ENCODE assay signal across 1 cellular context in genomic region chr15:55661431-55661830, GRCh38.
TF ChIP-seq lines count a peak whose summit lies in the region.

No MANE protein-coding gene starts in this region.

TF ChIP-seq in HepG2, 621 proteins besides CTCF, POLR2A, EP300 and RAD21 (continued from another document):
- TF ChIP-seq, protein P1, sequence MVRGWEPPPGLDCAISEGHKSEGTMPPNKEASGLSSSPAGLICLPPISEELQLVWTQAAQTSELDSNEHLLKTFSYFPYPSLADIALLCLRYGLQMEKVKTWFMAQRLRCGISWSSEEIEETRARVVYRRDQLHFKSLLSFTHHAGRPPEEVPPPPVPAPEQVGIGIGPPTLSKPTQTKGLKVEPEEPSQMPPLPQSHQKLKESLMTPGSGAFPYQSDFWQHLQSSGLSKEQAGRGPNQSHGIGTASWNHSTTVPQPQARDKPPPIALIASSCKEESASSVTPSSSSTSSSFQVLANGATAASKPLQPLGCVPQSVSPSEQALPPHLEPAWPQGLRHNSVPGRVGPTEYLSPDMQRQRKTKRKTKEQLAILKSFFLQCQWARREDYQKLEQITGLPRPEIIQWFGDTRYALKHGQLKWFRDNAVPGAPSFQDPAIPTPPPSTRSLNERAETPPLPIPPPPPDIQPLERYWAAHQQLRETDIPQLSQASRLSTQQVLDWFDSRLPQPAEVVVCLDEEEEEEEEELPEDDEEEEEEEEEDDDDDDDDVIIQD (CRISPR knock-in tag; IDR thresholded peaks at IDR 0.05; ENCODE audit: low read depth), result peak; percentile 46; the same call in 1 of the 2 replicates
- TF ChIP-seq ZNF496 (CRISPR knock-in tag; IDR thresholded peaks at IDR 0.05; ENCODE audit: insufficient replicate concordance) (no peak), ISL2 (CRISPR knock-in tag; IDR thresholded peaks at IDR 0.05) (no peak), KLF6 (CRISPR knock-in tag; IDR thresholded peaks at IDR 0.05) (no peak), U2AF2 (IDR thresholded peaks at IDR 0.05; ENCODE audit: low read depth, low read length) (no peak), ZNF468 (CRISPR knock-in tag; IDR thresholded peaks at IDR 0.05) (no peak), HNF4A (CRISPR knock-in tag; IDR thresholded peaks at IDR 0.05) (0 out of 2 replicates have a peak, but pooled peaks have one; percentile 22), REXO4 (CRISPR knock-in tag; IDR thresholded peaks at IDR 0.05; ENCODE audit: borderline replicate concordance) (no peak), PAXIP1 (CRISPR knock-in tag; conservative IDR thresholded peaks at IDR 0.05) (peak; percentile 22; the same call in 1 of the 2 replicates), SP4 (CRISPR knock-in tag; IDR thresholded peaks at IDR 0.05) (no peak), ZNF124 (CRISPR knock-in tag; IDR thresholded peaks at IDR 0.05) (no peak), ZNF891 (CRISPR knock-in tag; IDR thresholded peaks at IDR 0.05) (no peak), ERF (CRISPR knock-in tag; IDR thresholded peaks at IDR 0.05) (no peak), TCF7 (IDR thresholded peaks at IDR 0.05; ENCODE audit: low read depth) (no peak), YY1 (IDR thresholded peaks at IDR 0.05; ENCODE audit: insufficient read depth, insufficient replicate concordance, low read depth, low read length) (no peak), SP1 (IDR thresholded peaks at IDR 0.05) (no peak), SP1 (CRISPR knock-in tag; IDR thresholded peaks at IDR 0.05) (no peak), MATR3 (CRISPR knock-in tag; IDR thresholded peaks at IDR 0.05) (no peak), NR2F6 (IDR thresholded peaks at IDR 0.05) (peak; percentile 97), NR2F6 (CRISPR knock-in tag; IDR thresholded peaks at IDR 0.05) (peak; percentile 94), HNF1A (IDR thresholded peaks at IDR 0.05; ENCODE audit: low read depth) (no peak), HNF1A (CRISPR knock-in tag; IDR thresholded peaks at IDR 0.05; ENCODE audit: borderline replicate concordance) (no peak), ZBTB1 (CRISPR knock-in tag; IDR thresholded peaks at IDR 0.05; ENCODE audit: borderline replicate concordance) (no peak), MTF2 (CRISPR knock-in tag; IDR thresholded peaks at IDR 0.05; ENCODE audit: borderline replicate concordance) (no peak), USF2 (IDR thresholded peaks at IDR 0.05; ENCODE audit: low read depth, low read length) (no peak), USF2 (CRISPR knock-in tag; IDR thresholded peaks at IDR 0.05; ENCODE audit: borderline replicate concordance) (no peak), HNRNPLL (IDR thresholded peaks at IDR 0.05; ENCODE audit: low read depth, low read length, poor library complexity, severe bottlenecking) (no peak), ZNF264 (CRISPR knock-in tag; IDR thresholded peaks at IDR 0.05) (no peak), NR2F2 (IDR thresholded peaks at IDR 0.05; ENCODE audit: borderline replicate concordance, low read depth) (peak; percentile 66; the same call in 1 of the 2 replicates), ADNP (CRISPR knock-in tag; IDR thresholded peaks at IDR 0.05) (no peak), ZFP82 (CRISPR knock-in tag; IDR thresholded peaks at IDR 0.05; ENCODE audit: borderline replicate concordance) (no peak), TEAD3 (CRISPR knock-in tag; optimal IDR thresholded peaks at IDR 0.05; ENCODE audit: borderline replicate concordance) (peak; percentile 51), TEF (CRISPR knock-in tag; IDR thresholded peaks at IDR 0.05) (no peak), ZNF550 (CRISPR knock-in tag; IDR thresholded peaks at IDR 0.05; ENCODE audit: borderline replicate concordance) (no peak)
- TF ChIP-seq, protein P2, sequence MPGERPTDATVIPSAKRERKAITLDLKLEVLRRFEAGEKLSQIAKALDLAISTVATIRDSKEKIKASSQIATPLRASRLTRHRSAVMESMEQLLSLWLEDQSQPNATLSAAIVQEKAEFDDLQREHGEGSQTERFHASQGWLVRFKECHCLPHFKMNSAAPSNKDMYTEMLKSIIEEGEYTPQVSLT (CRISPR knock-in tag; IDR thresholded peaks at IDR 0.05; ENCODE audit: borderline replicate concordance, low read depth), result no peak
- TF ChIP-seq, protein P3, sequence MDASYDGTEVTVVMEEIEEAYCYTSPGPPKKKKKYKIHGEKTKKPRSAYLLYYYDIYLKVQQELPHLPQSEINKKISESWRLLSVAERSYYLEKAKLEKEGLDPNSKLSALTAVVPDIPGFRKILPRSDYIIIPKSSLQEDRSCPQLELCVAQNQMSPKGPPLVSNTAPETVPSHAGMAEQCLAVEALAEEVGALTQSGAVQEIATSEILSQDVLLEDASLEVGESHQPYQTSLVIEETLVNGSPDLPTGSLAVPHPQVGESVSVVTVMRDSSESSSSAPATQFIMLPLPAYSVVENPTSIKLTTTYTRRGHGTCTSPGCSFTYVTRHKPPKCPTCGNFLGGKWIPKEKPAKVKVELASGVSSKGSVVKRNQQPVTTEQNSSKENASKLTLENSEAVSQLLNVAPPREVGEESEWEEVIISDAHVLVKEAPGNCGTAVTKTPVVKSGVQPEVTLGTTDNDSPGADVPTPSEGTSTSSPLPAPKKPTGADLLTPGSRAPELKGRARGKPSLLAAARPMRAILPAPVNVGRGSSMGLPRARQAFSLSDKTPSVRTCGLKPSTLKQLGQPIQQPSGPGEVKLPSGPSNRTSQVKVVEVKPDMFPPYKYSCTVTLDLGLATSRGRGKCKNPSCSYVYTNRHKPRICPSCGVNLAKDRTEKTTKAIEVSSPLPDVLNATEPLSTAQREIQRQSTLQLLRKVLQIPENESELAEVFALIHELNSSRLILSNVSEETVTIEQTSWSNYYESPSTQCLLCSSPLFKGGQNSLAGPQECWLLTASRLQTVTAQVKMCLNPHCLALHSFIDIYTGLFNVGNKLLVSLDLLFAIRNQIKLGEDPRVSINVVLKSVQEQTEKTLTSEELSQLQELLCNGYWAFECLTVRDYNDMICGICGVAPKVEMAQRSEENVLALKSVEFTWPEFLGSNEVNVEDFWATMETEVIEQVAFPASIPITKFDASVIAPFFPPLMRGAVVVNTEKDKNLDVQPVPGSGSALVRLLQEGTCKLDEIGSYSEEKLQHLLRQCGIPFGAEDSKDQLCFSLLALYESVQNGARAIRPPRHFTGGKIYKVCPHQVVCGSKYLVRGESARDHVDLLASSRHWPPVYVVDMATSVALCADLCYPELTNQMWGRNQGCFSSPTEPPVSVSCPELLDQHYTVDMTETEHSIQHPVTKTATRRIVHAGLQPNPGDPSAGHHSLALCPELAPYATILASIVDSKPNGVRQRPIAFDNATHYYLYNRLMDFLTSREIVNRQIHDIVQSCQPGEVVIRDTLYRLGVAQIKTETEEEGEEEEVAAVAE (CRISPR knock-in tag; IDR thresholded peaks at IDR 0.05; ENCODE audit: borderline replicate concordance), result no peak
